In the genomic region with DNA sequence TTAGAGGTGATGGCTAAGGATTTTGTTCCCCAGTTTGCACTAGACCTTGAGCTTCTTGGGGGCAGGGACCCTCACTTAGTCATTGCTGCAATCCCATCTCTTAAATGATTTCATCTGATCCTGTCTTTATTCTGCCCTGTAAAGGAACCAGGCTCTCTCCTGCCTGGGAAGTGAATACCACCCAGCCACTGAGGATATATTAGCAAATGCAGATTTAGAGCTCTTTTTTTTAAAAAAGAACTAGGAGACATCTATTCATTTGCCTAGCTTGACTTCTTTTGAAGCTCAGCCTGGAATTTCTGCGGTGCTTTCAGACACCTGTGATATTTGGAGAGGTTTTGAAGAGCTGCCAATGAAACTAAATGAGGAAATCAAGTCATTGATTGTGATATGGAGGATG, we compare ENCODE assay signal across 26 cellular contexts. TPM values are rescaled to one million over a fixed set of nuclear protein-coding genes. Genes with fewer than 3 reads are reported as not detected.
"Had no signal": no experiment of that assay in that cellular context is flagged by ENCODE, and none has a peak within 500 bp of the region (broad histone marks: within the 10 kb centered on the region; RNA-seq: fewer than 3 reads in every experiment).

No MANE protein-coding gene starts in this region.

- DNase-seq: effector CD4-positive, alpha-beta T cell; foreskin fibroblast; heart right ventricle; hippocampal formation; islet precursor cell; kidney glomerular epithelial cell; left colon; left ventricle myocardium superior; lower lobe of right lung; naive thymus-derived CD8-positive, alpha-beta T cell; nephron progenitor cell; stimulated activated CD4-positive, alpha-beta T cell treated with anti-CD3 and anti-CD28 coated beads, Interleukin-12 subunit alpha, Interleukin-12 subunit beta, amount 100 ng/mL, for 4 hours; stimulated activated CD4-positive, alpha-beta T cell treated with anti-CD3 and anti-CD28 coated beads, Interleukin-1b, Interleukin-23, amount 100 ng/mL, for 48 hours; stimulated activated CD4-positive, alpha-beta T cell treated with anti-CD3 and anti-CD28 coated beads, Interleukin-4, amount 100 ng/mL, for 1 hour; stimulated activated CD8-positive, alpha-beta memory T cell treated with anti-CD3 and anti-CD28 coated beads, Interleukin-4, amount 100 ng/mL, for 48 hours; stimulated activated naive CD4-positive, alpha-beta T cell; stimulated activated naive CD8-positive, alpha-beta T cell treated with anti-CD3 and anti-CD28 coated beads, Interleukin-15, amount 100 ng/mL, for 72 hours; transverse colon had no signal

- H3K4me1 Mint-ChIP-seq: stimulated activated naive CD8-positive, alpha-beta T cell treated with anti-CD3 and anti-CD28 coated beads, Interleukin-15, amount 100 ng/mL, for 72 hours had no signal

- H3K4me3 Mint-ChIP-seq: naive thymus-derived CD8-positive, alpha-beta T cell; nephron progenitor cell; stimulated activated naive CD8-positive, alpha-beta T cell treated with anti-CD3 and anti-CD28 coated beads, Interleukin-15, amount 100 ng/mL, for 72 hours had no signal

- H3K27ac Mint-ChIP-seq: nephron progenitor cell had no signal

- H3K27me3 ChIP-seq: dorsolateral prefrontal cortex, gastroesophageal sphincter, right atrium auricular region, suprapubic skin, transverse colon, vagina had no signal

- H3K4me2 ChIP-seq: smooth muscle cell had no signal

- H3K36me3 ChIP-seq: heart right ventricle, lower lobe of right lung, prostate gland, right atrium auricular region had no signal

- H3K4me1 ChIP-seq: gastroesophageal sphincter, heart right ventricle, lower lobe of right lung, prostate gland, right atrium auricular region, transverse colon had no signal

- H3K9me3 ChIP-seq: gastroesophageal sphincter, heart right ventricle, lower lobe of right lung, prostate gland, right atrium auricular region, suprapubic skin, transverse colon, vagina had no signal

- H3K27ac ChIP-seq: dorsolateral prefrontal cortex, gastroesophageal sphincter, heart right ventricle, lower lobe of right lung, prostate gland, right atrium auricular region, transverse colon, vagina had no signal

- H3K4me3 ChIP-seq: dorsolateral prefrontal cortex, gastroesophageal sphincter, heart right ventricle, lower lobe of right lung, prostate gland, right atrium auricular region, smooth muscle cell, suprapubic skin, transverse colon, vagina had no signal

- ATAC-seq: gastroesophageal sphincter; heart right ventricle; left colon; left ventricle myocardium superior; naive thymus-derived CD8-positive, alpha-beta T cell; sciatic nerve; stimulated activated naive CD8-positive, alpha-beta T cell treated with anti-CD3 and anti-CD28 coated beads, Interleukin-15, amount 100 ng/mL, for 72 hours had no signal

- H3K9me3 Mint-ChIP-seq: naive thymus-derived CD8-positive, alpha-beta T cell; nephron progenitor cell; stimulated activated naive CD8-positive, alpha-beta T cell treated with anti-CD3 and anti-CD28 coated beads, Interleukin-15, amount 100 ng/mL, for 72 hours had no signal

RNA-seq across cellular contexts. Expression of gene CA12, which starts 41.8 kb away (rescaled TPM):
- total RNA-seq: naive thymus-derived CD8-positive, alpha-beta T cell had no signal
- polyA plus RNA-seq: naive thymus-derived CD8-positive, alpha-beta T cell had no signal
